Comparison of ENCODE assay signal across 21 cellular contexts in the genomic region with DNA sequence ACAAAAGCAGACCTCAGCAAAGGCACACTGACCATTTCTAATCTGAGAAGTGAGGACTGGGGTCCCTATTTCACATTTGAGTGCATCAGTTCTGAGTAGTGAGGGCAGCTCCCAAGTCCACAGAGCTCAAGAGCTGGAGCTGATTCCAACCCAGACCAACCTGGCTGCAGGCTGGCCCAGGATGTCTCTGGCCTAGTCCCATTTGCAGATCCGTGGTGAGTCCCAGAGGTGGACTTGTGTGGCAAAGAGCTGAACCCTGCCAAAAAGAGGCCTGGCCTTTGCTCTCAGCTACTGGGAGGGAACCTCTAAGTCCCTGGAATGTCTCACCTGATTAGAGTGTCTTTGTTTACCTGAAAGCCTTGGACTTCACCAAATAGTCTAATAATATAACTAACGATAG. TPM values are rescaled to one million over a fixed set of nuclear protein-coding genes. Genes with fewer than 3 reads are reported as not detected.
DNase-seq lines count a peak whose midpoint lies in the region; ATAC-seq and TF ChIP-seq lines count a peak whose summit lies in the region.
"Had no signal": no experiment of that assay in that cellular context is flagged by ENCODE, and none has a peak within 500 bp of the region (broad histone marks: within the 10 kb centered on the region; RNA-seq: fewer than 3 reads in every experiment).

No MANE protein-coding gene starts in this region.

- no peaks in the 10 kb centered on the region for H3K36me3 Mint-ChIP-seq in activated CD8-positive, alpha-beta memory T cell treated with anti-CD3 and anti-CD28 coated beads, Interleukin-2, amount 10 ng/mL, durations not matched to agents 7 days and 5 days
- H3K36me3 Mint-ChIP-seq in endodermal cell (ENCODE audit: low read depth) (no peaks in the 10 kb centered on the region), mesothelial cell of epicardium (no peaks in the 10 kb centered on the region)
- H3K36me3 Mint-ChIP-seq: CD4-positive, alpha-beta memory T cell; IgD-negative memory B cell had no signal

- WGBS in endodermal cell (ENCODE audit: insufficient coverage in 1 of 2, insufficient read length in 1 of 2), 2 experiments: 50 to 52% methylated on average over 1 to 2 of the region's 2 CpGs
- 54 to 62% methylated on average over 2 of the region's 2 CpGs for WGBS in thyroid gland, 2 donors

- peaks cover 29% of the 10 kb centered on the region for H3K4me1 Mint-ChIP-seq in activated CD8-positive, alpha-beta memory T cell treated with anti-CD3 and anti-CD28 coated beads, Interleukin-2, amount 10 ng/mL, durations not matched to agents 7 days and 5 days
- peaks cover 35% of the 10 kb centered on the region for H3K4me1 Mint-ChIP-seq in endodermal cell
- H3K4me1 Mint-ChIP-seq in mesothelial cell of epicardium: peaks cover 23% of the 10 kb centered on the region
- H3K4me1 Mint-ChIP-seq: IgD-negative memory B cell had no signal

- H3K9me3 ChIP-seq in endodermal cell (ENCODE audit: control insufficient read depth, low read length): no peaks in the 10 kb centered on the region
- H3K9me3 ChIP-seq in thyroid gland: no peaks in the 10 kb centered on the region
- H3K9me3 ChIP-seq: BLaER1 had no signal

- no peak overlapping the region for H3K27ac Mint-ChIP-seq in activated CD8-positive, alpha-beta memory T cell treated with anti-CD3 and anti-CD28 coated beads, Interleukin-2, amount 10 ng/mL, durations not matched to agents 7 days and 5 days
- peak overlapping the region; percentile 89 for H3K27ac Mint-ChIP-seq in endodermal cell
- peak overlapping the region; percentile 74 for H3K27ac Mint-ChIP-seq in mesothelial cell of epicardium
- H3K27ac Mint-ChIP-seq: HFFc6, IgD-negative memory B cell had no signal

- no peak overlapping the region for H3K4me3 Mint-ChIP-seq in activated CD8-positive, alpha-beta memory T cell treated with anti-CD3 and anti-CD28 coated beads, Interleukin-2, amount 10 ng/mL, durations not matched to agents 7 days and 5 days
- H3K4me3 Mint-ChIP-seq in endodermal cell (peak overlapping the region; percentile 25), mesothelial cell of epicardium (no peak overlapping the region)
- H3K4me3 Mint-ChIP-seq: CD14-positive monocyte; CD4-positive, alpha-beta memory T cell; HFFc6 had no signal

- H3K4me1 ChIP-seq in endodermal cell (ENCODE audit: control insufficient read depth, insufficient read depth, low read length) (peaks cover 20% of the 10 kb centered on the region), thyroid gland (no peaks in the 10 kb centered on the region)
- H3K4me1 ChIP-seq: BLaER1 had no signal

- no peaks in the 10 kb centered on the region for H3K27me3 ChIP-seq in endodermal cell (ENCODE audit: control insufficient read depth, insufficient read depth, low read length, poor library complexity, severe bottlenecking)
- H3K27me3 ChIP-seq in thyroid gland: no peaks in the 10 kb centered on the region
- H3K27me3 ChIP-seq: BLaER1 had no signal

- no peaks in the 10 kb centered on the region for H3K9me3 Mint-ChIP-seq in activated CD8-positive, alpha-beta memory T cell treated with anti-CD3 and anti-CD28 coated beads, Interleukin-2, amount 10 ng/mL, durations not matched to agents 7 days and 5 days (ENCODE audit: low read depth)
- H3K9me3 Mint-ChIP-seq in endodermal cell: no peaks in the 10 kb centered on the region
- no peaks in the 10 kb centered on the region for H3K9me3 Mint-ChIP-seq in mesothelial cell of epicardium
- H3K9me3 Mint-ChIP-seq: IgD-negative memory B cell had no signal

- no peak for TF ChIP-seq POLR2A in thyroid gland (IDR thresholded peaks at IDR 0.05)

- H3K27me3 Mint-ChIP-seq in activated CD8-positive, alpha-beta memory T cell treated with anti-CD3 and anti-CD28 coated beads, Interleukin-2, amount 10 ng/mL, durations not matched to agents 7 days and 5 days: peaks cover 55% of the 10 kb centered on the region
- H3K27me3 Mint-ChIP-seq in endodermal cell (ENCODE audit: insufficient read depth) (peaks cover 2% of the 10 kb centered on the region), mesothelial cell of epicardium (ENCODE audit: low read depth) (peaks cover 2% of the 10 kb centered on the region)

- peak overlapping the region; percentile 24 for H3K9ac ChIP-seq in endodermal cell (ENCODE audit: extremely low read depth, low read length, poor library complexity, severe bottlenecking)
- H3K9ac ChIP-seq: BLaER1, GM23248 had no signal

- DNase-seq in activated CD8-positive, alpha-beta memory T cell treated with anti-CD3 and anti-CD28 coated beads, Interleukin-2, amount 10 ng/mL, durations not matched to agents 7 days and 5 days: peak; percentile 25
- no peak for DNase-seq in activated CD8-positive, alpha-beta memory T cell treated with anti-CD3 and anti-CD28 coated beads, Interleukin-2, amount 50 U/mL, for 48 hours
- DNase-seq in endodermal cell: peak; percentile 72
- peak in 1 of 2 experiments; percentile 35 for DNase-seq in mesothelial cell of epicardium (ENCODE audit: low spot score in 2 of 2, unreplicated experiment in 2 of 2)
- DNase-seq in NCI-H2107 (lab: John Stamatoyannopoulos, UW): no peak
- DNase-seq in thyroid gland: no peak
- DNase-seq: 8988T; Calu3; CD4-positive, alpha-beta memory T cell; DMS79 treated with DMSO at 0.1 percent for 48 hours; GF-D8; GM23248; HFFc6 had no signal

- peak overlapping the region; percentile 52 for H3K4me3 ChIP-seq in endodermal cell (ENCODE audit: low read length)
- H3K4me3 ChIP-seq in thyroid gland (replicated peaks in 1 of 3): no peak overlapping the region
- H3K4me3 ChIP-seq: BLaER1, GM23248 had no signal

- no peaks in the 10 kb centered on the region for H3K36me3 ChIP-seq in endodermal cell (ENCODE audit: control insufficient read depth, insufficient read depth, low read length)
- H3K36me3 ChIP-seq in thyroid gland: no peaks in the 10 kb centered on the region
- H3K36me3 ChIP-seq: BLaER1 had no signal

- H3K27ac ChIP-seq in endodermal cell (ENCODE audit: low read depth, low read length) (peak overlapping the region; percentile 85), thyroid gland (no peak overlapping the region)
- H3K27ac ChIP-seq: BLaER1, GM23248 had no signal

- CTCF ChIA-PET in activated CD8-positive, alpha-beta memory T cell treated with anti-CD3 and anti-CD28 coated beads, Interleukin-2, amount 10 ng/mL, durations not matched to agents 7 days and 5 days (lab: Charles Lee): interaction anchor here (0.9 to 9.9 kb wide), 13 partner anchors 11 to 500 kb away, joined by 3 to 204 read pairs (median 5); partner anchors contain the start of gene SIGLECL1

- intact Hi-C loops in thyroid gland (cut with DNase I): no loop called here

- no peak for ATAC-seq in activated CD8-positive, alpha-beta memory T cell treated with anti-CD3 and anti-CD28 coated beads, Interleukin-2, amount 10 ng/mL, durations not matched to agents 7 days and 5 days
- ATAC-seq in GM18868 (IDR thresholded peaks at IDR 0.05; ENCODE audit: unreplicated experiment): no peak
- ATAC-seq: HCT116, HepG2 had no signal

- TF ChIP-seq CTCF in endodermal cell (conservative IDR thresholded peaks at IDR 0.05) (no peak), mesothelial cell of epicardium (IDR thresholded peaks at IDR 0.05; ENCODE audit: unreplicated experiment) (no peak), thyroid gland (IDR thresholded peaks at IDR 0.05) (no peak)

RNA-seq across cellular contexts. Expression of gene SIGLEC7, which starts 14.6 kb away (rescaled TPM):
- total RNA-seq in activated CD8-positive, alpha-beta memory T cell treated with anti-CD3 and anti-CD28 coated beads, Interleukin-2, amount 10 ng/mL, durations not matched to agents 7 days and 5 days: not detected
- not detected for total RNA-seq in endodermal cell
- not detected for polyA plus RNA-seq in endodermal cell (2013, experiment 1 of 2)
- polyA plus RNA-seq in endodermal cell (2013, experiment 2 of 2): not detected
- total RNA-seq in mesothelial cell of epicardium: not detected in 3 replicates
- total RNA-seq in thyroid gland: 1 to 10 TPM in 1 of 4 donors, under 1 TPM in 1, not detected in 2; 0.54 to 1.0 TPM
- total RNA-seq: A673, Calu3, GM23248, HepG2, HFFc6 had no signal
- polyA plus RNA-seq: AG04450, GM23248, HepG2, IgD-negative memory B cell had no signal

RNA-seq across cellular contexts. Expression of gene SIGLEC9, which starts 32.0 kb away (rescaled TPM):
- total RNA-seq in activated CD8-positive, alpha-beta memory T cell treated with anti-CD3 and anti-CD28 coated beads, Interleukin-2, amount 10 ng/mL, durations not matched to agents 7 days and 5 days: under 1 TPM in 1 of 2 experiments, not detected in 1; 0.26 TPM
- total RNA-seq in endodermal cell: not detected
- not detected for polyA plus RNA-seq in endodermal cell (2013, experiment 1 of 2)
- not detected for polyA plus RNA-seq in endodermal cell (2013, experiment 2 of 2)
- not detected in 3 replicates for total RNA-seq in mesothelial cell of epicardium
- 1 to 10 TPM; 1.2 to 3.1 (median 1.9) TPM for total RNA-seq in thyroid gland
- total RNA-seq: A673, Calu3, GM23248, HepG2, HFFc6 had no signal
- polyA plus RNA-seq: AG04450, GM23248, HepG2 had no signal

RNA-seq across cellular contexts. Expression of gene CTU1, which starts 48.5 kb away (rescaled TPM):
- total RNA-seq in activated CD8-positive, alpha-beta memory T cell treated with anti-CD3 and anti-CD28 coated beads, Interleukin-2, amount 10 ng/mL, durations not matched to agents 7 days and 5 days: 10 to 100 TPM in 1 of 2 experiments, 1 to 10 TPM in 1; 9.5 to 10.9 TPM
- total RNA-seq in endodermal cell (1 to 10 TPM; 5.1 to 5.7 TPM), mesothelial cell of epicardium (7.5 to 7.9 TPM (median 7.7 TPM) in 3 replicates), thyroid gland (10 to 100 TPM in 2 of 4 donors, 1 to 10 TPM in 2; 7.5 to 13.6 (median 9.3) TPM)
- 5.4 TPM for polyA plus RNA-seq in endodermal cell (2013, experiment 1 of 2)
- 4.5 TPM for polyA plus RNA-seq in endodermal cell (2013, experiment 2 of 2)

Comparison
In these comparisons a context has a peak if more than half of its experiments do, and no peak if none do; other contexts are left out.
1. DNase-seq: peak in activated CD8-positive, alpha-beta memory T cell treated with anti-CD3 and anti-CD28 coated beads, Interleukin-2, amount 10 ng/mL, durations not matched to agents 7 days and 5 days (single experiment) and endodermal cell (single experiment); none in activated CD8-positive, alpha-beta memory T cell treated with anti-CD3 and anti-CD28 coated beads, Interleukin-2, amount 50 U/mL, for 48 hours (single experiment), NCI-H2107 (single experiment) and thyroid gland (0 of 2).